In the genomic region with DNA sequence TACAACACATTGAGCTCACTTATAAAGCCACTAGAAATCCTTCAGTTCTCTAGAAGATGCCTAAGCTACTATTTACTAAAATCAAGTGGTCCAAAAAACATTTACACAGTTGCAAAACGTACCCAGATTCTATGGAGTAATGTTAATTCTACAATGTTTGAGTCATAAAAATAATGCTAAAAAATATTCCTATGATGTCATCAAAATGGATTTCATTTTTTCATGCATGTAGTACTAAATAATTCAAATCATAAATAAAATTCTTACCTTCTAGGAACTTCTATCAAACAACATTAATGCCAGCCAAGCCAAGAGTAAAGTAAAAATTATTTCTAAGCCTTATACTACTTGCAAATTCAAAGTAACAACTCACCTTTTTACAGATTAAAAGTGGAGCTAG, we compare ENCODE assay signal across 8 cellular contexts.
"Had no signal": no experiment of that assay in that cellular context is flagged by ENCODE, and none has a peak within 500 bp of the region (broad histone marks: within the 10 kb centered on the region; RNA-seq: fewer than 3 reads in every experiment).

No MANE protein-coding gene starts in this region.

- H3K9me3 ChIP-seq: HAP-1 had no signal

- ATAC-seq: HCT116 had no signal

- FAIRE-seq: HTR-8/SVneo had no signal

- H3K27ac ChIP-seq: GM23248, KMS-11 had no signal

- H3K9ac ChIP-seq: GM23248, KMS-11 had no signal

- DNase-seq: GM23248, GOT3, H7, KBM-7 had no signal

- H3K4me1 ChIP-seq: HAP-1 had no signal

- H2AFZ ChIP-seq: GM23248 had no signal

- H3K36me3 ChIP-seq: HAP-1 had no signal

- H3K4me3 ChIP-seq: GM23248, HAP-1 had no signal

- H3K4me2 ChIP-seq: KMS-11 had no signal
